Comparison of ENCODE assay signal across 9 cellular contexts in genomic region chr20:52783769-52784168, GRCh38.
DNase-seq lines count a peak whose midpoint lies in the region; ATAC-seq and TF ChIP-seq lines count a peak whose summit lies in the region.
"Had no signal": no experiment of that assay in that cellular context is flagged by ENCODE, and none has a peak within 500 bp of the region (broad histone marks: within the 10 kb centered on the region; RNA-seq: fewer than 3 reads in every experiment).

No MANE protein-coding gene starts in this region.

- H4K91ac ChIP-seq in neuronal stem cell (ENCODE audit: low read depth, low read length, poor library complexity): no peak overlapping the region

- CTCF ChIA-PET in activated CD4-positive, alpha-beta memory T cell treated with anti-CD3 and anti-CD28 coated beads for 36 hours (lab: Charles Lee): interaction anchor here (0.6 kb wide), 1 partner anchor 140 kb away, joined by 3 read pairs; no protein-coding TSS in a partner anchor
- CTCF ChIA-PET in activated CD4-positive, alpha-beta memory T cell treated with anti-CD3 and anti-CD28 coated beads, Interleukin-2, amount 10 ng/mL, durations not matched to agents 7 days and 5 days (lab: Charles Lee): no interaction called here

- H2BK12ac ChIP-seq in neuronal stem cell (ENCODE audit: low read length): no peak overlapping the region

- H3K9ac ChIP-seq in NT2/D1 (ENCODE audit: insufficient read length, low read depth): no peak overlapping the region
- H3K9ac ChIP-seq in neuronal stem cell (ENCODE audit: low read depth, low read length, poor library complexity): no peak overlapping the region
- H3K9ac ChIP-seq: BLaER1 had no signal

- H2AK5ac ChIP-seq in neuronal stem cell (ENCODE audit: low read depth, low read length): no peak overlapping the region

- no peak for ATAC-seq in heart left ventricle

- H2BK120ac ChIP-seq in neuronal stem cell (ENCODE audit: low read depth, low read length): no peak overlapping the region

- no peaks in the 10 kb centered on the region for H3K4me1 Mint-ChIP-seq in activated CD4-positive, alpha-beta memory T cell treated with anti-CD3 and anti-CD28 coated beads for 36 hours (ENCODE audit: low read depth)
- no peaks in the 10 kb centered on the region for H3K4me1 Mint-ChIP-seq in activated CD4-positive, alpha-beta memory T cell treated with anti-CD3 and anti-CD28 coated beads, Interleukin-2, amount 10 ng/mL, durations not matched to agents 7 days and 5 days

- H3K4me1 ChIP-seq in NT2/D1 (ENCODE audit: insufficient read depth, insufficient read length) (no peaks in the 10 kb centered on the region), heart left ventricle (no peaks in the 10 kb centered on the region), neuronal stem cell (ENCODE audit: control insufficient read depth in 2 of 2, insufficient read depth in 1 of 2, low read depth in 1 of 2, low read length in 2 of 2) (no peaks in the 10 kb centered on the region)

- H3K27ac ChIP-seq in heart left ventricle (no peak overlapping the region), neuronal stem cell (replicated peaks; ENCODE audit: low read length) (no peak overlapping the region)
- H3K27ac ChIP-seq: BLaER1 had no signal

- H3K4me3 ChIP-seq in NT2/D1 (ENCODE audit: insufficient read length, low read depth): no peak overlapping the region
- H3K4me3 ChIP-seq in epithelial cell of proximal tubule (ENCODE audit: low read depth, low read length): no peak overlapping the region
- H3K4me3 ChIP-seq in heart left ventricle: no peak overlapping the region
- no peak overlapping the region for H3K4me3 ChIP-seq in neuronal stem cell (ENCODE audit: low read length in 2 of 2)
- H3K4me3 ChIP-seq: BLaER1 had no signal

- no peaks in the 10 kb centered on the region for H3K79me1 ChIP-seq in neuronal stem cell (ENCODE audit: low read depth, low read length)

- H3K36me3 Mint-ChIP-seq in activated CD4-positive, alpha-beta memory T cell treated with anti-CD3 and anti-CD28 coated beads for 36 hours: no peaks in the 10 kb centered on the region
- H3K36me3 Mint-ChIP-seq in activated CD4-positive, alpha-beta memory T cell treated with anti-CD3 and anti-CD28 coated beads, Interleukin-2, amount 10 ng/mL, durations not matched to agents 7 days and 5 days (ENCODE audit: low read depth): no peaks in the 10 kb centered on the region

- H3K9me3 Mint-ChIP-seq in activated CD4-positive, alpha-beta memory T cell treated with anti-CD3 and anti-CD28 coated beads for 36 hours: peaks cover 6% of the 10 kb centered on the region
- no peaks in the 10 kb centered on the region for H3K9me3 Mint-ChIP-seq in activated CD4-positive, alpha-beta memory T cell treated with anti-CD3 and anti-CD28 coated beads, Interleukin-2, amount 10 ng/mL, durations not matched to agents 7 days and 5 days

- no peak overlapping the region for H3K14ac ChIP-seq in neuronal stem cell (ENCODE audit: low read length)

- peaks cover 12% of the 10 kb centered on the region for H3K27me3 Mint-ChIP-seq in activated CD4-positive, alpha-beta memory T cell treated with anti-CD3 and anti-CD28 coated beads for 36 hours
- no peaks in the 10 kb centered on the region for H3K27me3 Mint-ChIP-seq in activated CD4-positive, alpha-beta memory T cell treated with anti-CD3 and anti-CD28 coated beads, Interleukin-2, amount 10 ng/mL, durations not matched to agents 7 days and 5 days

- POLR2A ChIA-PET in activated CD4-positive, alpha-beta memory T cell treated with anti-CD3 and anti-CD28 coated beads for 36 hours (lab: Charles Lee): no interaction called here
- POLR2A ChIA-PET in activated CD4-positive, alpha-beta memory T cell treated with anti-CD3 and anti-CD28 coated beads, Interleukin-2, amount 10 ng/mL, durations not matched to agents 7 days and 5 days (lab: Charles Lee): no interaction called here

- H4K8ac ChIP-seq in neuronal stem cell (ENCODE audit: low read depth, low read length): no peak overlapping the region

- no peaks in the 10 kb centered on the region for H3K36me3 ChIP-seq in NT2/D1 (ENCODE audit: insufficient read depth, insufficient read length, low read length)
- no peaks in the 10 kb centered on the region for H3K36me3 ChIP-seq in heart left ventricle
- H3K36me3 ChIP-seq in neuronal stem cell (replicated peaks in 1 of 2; ENCODE audit: control insufficient read depth in 2 of 2, insufficient read depth in 2 of 2, low read length in 2 of 2): no peaks in the 10 kb centered on the region
- H3K36me3 ChIP-seq: BLaER1 had no signal

- H3K27me3 ChIP-seq in NT2/D1 (ENCODE audit: insufficient read depth, insufficient read length) (no peaks in the 10 kb centered on the region), heart left ventricle (no peaks in the 10 kb centered on the region), neuronal stem cell (ENCODE audit: control insufficient read depth in 3 of 3, insufficient read depth in 3 of 3, low read depth in 1 of 3, low read length in 3 of 3) (no peaks in the 10 kb centered on the region)
- H3K27me3 ChIP-seq: BLaER1 had no signal

- H2BK15ac ChIP-seq in neuronal stem cell (ENCODE audit: low read length): no peak overlapping the region

- no peak overlapping the region for H3K4me3 Mint-ChIP-seq in activated CD4-positive, alpha-beta memory T cell treated with anti-CD3 and anti-CD28 coated beads for 36 hours
- H3K4me3 Mint-ChIP-seq in activated CD4-positive, alpha-beta memory T cell treated with anti-CD3 and anti-CD28 coated beads, Interleukin-2, amount 10 ng/mL, durations not matched to agents 7 days and 5 days: no peak overlapping the region

- no peak overlapping the region for H2AFZ ChIP-seq in neuronal stem cell (ENCODE audit: low read length)

- no peak overlapping the region for H2BK5ac ChIP-seq in neuronal stem cell (ENCODE audit: low read length)

- no peak overlapping the region for H3K18ac ChIP-seq in neuronal stem cell (ENCODE audit: low read length)

- intact Hi-C loops in activated CD4-positive, alpha-beta memory T cell treated with anti-CD3 and anti-CD28 coated beads for 36 hours (cut with micrococcal nuclease): no loop called here
- intact Hi-C loops in heart left ventricle (cut with DNase I): no loop called here

- TF ChIP-seq POLR2A in heart left ventricle (IDR thresholded peaks at IDR 0.05): no peak

- H3K9me3 ChIP-seq in NT2/D1 (ENCODE audit: insufficient read depth, low read length) (no peaks in the 10 kb centered on the region), heart left ventricle (no peaks in the 10 kb centered on the region), neuronal stem cell (replicated peaks in 1 of 2; ENCODE audit: control insufficient read depth in 2 of 2, insufficient read depth in 1 of 2, low read depth in 1 of 2, low read length in 2 of 2) (no peaks in the 10 kb centered on the region)
- H3K9me3 ChIP-seq: BLaER1 had no signal

- H3K4me2 ChIP-seq in neuronal stem cell (ENCODE audit: insufficient read depth, low read length, poor library complexity, severe bottlenecking): no peak overlapping the region
- H3K4me2 ChIP-seq: BLaER1 had no signal

- 63 to 69% (median 67%) methylated on average over 2 of the region's 2 CpGs for WGBS in heart left ventricle, 4 donors
- WGBS in neuronal stem cell (ENCODE audit: extremely low coverage in 2 of 2, insufficient read length in 2 of 2, insufficient replicate concordance in 1 of 2), 2 donors: no CpG with 5 or more reads among the region's 2 CpGs

- H3K27ac Mint-ChIP-seq in activated CD4-positive, alpha-beta memory T cell treated with anti-CD3 and anti-CD28 coated beads for 36 hours: no peak overlapping the region
- no peak overlapping the region for H3K27ac Mint-ChIP-seq in activated CD4-positive, alpha-beta memory T cell treated with anti-CD3 and anti-CD28 coated beads, Interleukin-2, amount 10 ng/mL, durations not matched to agents 7 days and 5 days

- no peak overlapping the region for H3K23ac ChIP-seq in neuronal stem cell (ENCODE audit: low read depth, low read length, poor library complexity)

- DNase-seq in activated CD4-positive, alpha-beta memory T cell treated with anti-CD3 and anti-CD28 coated beads for 36 hours: peak; percentile 55
- DNase-seq in activated CD4-positive, alpha-beta memory T cell treated with anti-CD3 and anti-CD28 coated beads, Interleukin-2, amount 10 ng/mL, durations not matched to agents 7 days and 5 days: no peak
- DNase-seq in NT2/D1 (ENCODE audit: low read depth, low spot score) (peak; percentile 54), epithelial cell of proximal tubule (ENCODE audit: low read depth) (no peak), NCI-H2196 (lab: John Stamatoyannopoulos, UW; ENCODE audit: unreplicated experiment) (no peak), heart left ventricle (no peak), neuronal stem cell (ENCODE audit: low spot score) (no peak)
- DNase-seq in stimulated activated CD4-positive, alpha-beta T cell treated with anti-CD3 and anti-CD28 coated beads, Interleukin-4, amount 100 ng/mL, for 48 hours (ENCODE audit: low read depth in 2 of 2): peak; percentile 36 to 41

- no peak overlapping the region for H3K4ac ChIP-seq in neuronal stem cell (ENCODE audit: low read length)

- TF ChIP-seq CTCF in epithelial cell of proximal tubule (conservative IDR thresholded peaks at IDR 0.05; ENCODE audit: low read depth, low read length) (peak; percentile 38), heart left ventricle (IDR thresholded peaks at IDR 0.05) (peak in 2 of 12 donors; percentile 13 to 20)

Comparison
In these comparisons a context has a peak if more than half of its experiments do, and no peak if none do; other contexts are left out.
1. DNase-seq: peak in activated CD4-positive, alpha-beta memory T cell treated with anti-CD3 and anti-CD28 coated beads for 36 hours (single experiment), NT2/D1 (single experiment) and stimulated activated CD4-positive, alpha-beta T cell treated with anti-CD3 and anti-CD28 coated beads, Interleukin-4, amount 100 ng/mL, for 48 hours (2 of 2); none in activated CD4-positive, alpha-beta memory T cell treated with anti-CD3 and anti-CD28 coated beads, Interleukin-2, amount 10 ng/mL, durations not matched to agents 7 days and 5 days (single experiment), epithelial cell of proximal tubule (single experiment), NCI-H2196 (single experiment), heart left ventricle (0 of 5) and neuronal stem cell (single experiment).